21 cellular contexts compared by ENCODE assay signal in genomic region chr14:95275507-95275906, GRCh38.
"Had no signal": no experiment of that assay in that cellular context is flagged by ENCODE, and none has a peak within 500 bp of the region (broad histone marks: within the 10 kb centered on the region; RNA-seq: fewer than 3 reads in every experiment).

No MANE protein-coding gene starts in this region.

- DNase-seq: activated CD4-positive, alpha-beta T cell treated with anti-CD3 and anti-CD28 coated beads, Interleukin-2, amount 10 ng/mL, durations not matched to agents 7 days and 5 days; activated CD8-positive, alpha-beta memory T cell treated with anti-CD3 and anti-CD28 coated beads, Interleukin-2, amount 50 U/mL, for 4 hours; activated effector memory CD4-positive, alpha-beta T cell treated with Interleukin-2 at 50 U/mL for 16 hours; activated naive CD4-positive, alpha-beta T cell treated with anti-CD3 and anti-CD28 coated beads, Interleukin-2, amount 10 ng/mL, durations not matched to agents 7 days and 5 days; activated naive CD8-positive, alpha-beta T cell treated with anti-CD3 and anti-CD28 coated beads, Interleukin-2, amount 50 U/mL, for 24 hours; activated T-cell treated with anti-CD3 and anti-CD28 coated beads, Interleukin-2, amount 50 U/mL, for 4 hours; anterior cingulate cortex; caudate nucleus; kidney; left ventricle myocardium superior; mesenchymal stem cell; natural killer cell; right lobe of liver; stimulated activated CD4-positive, alpha-beta T cell treated with anti-CD3 and anti-CD28 coated beads, Interleukin-4, amount 100 ng/mL, for 24 hours; stimulated activated naive CD4-positive, alpha-beta T cell had no signal

- H3K79me2 ChIP-seq: parathyroid adenoma had no signal

- H3K9me3 ChIP-seq: neutrophil, right lobe of liver had no signal

- H2AFZ ChIP-seq: parathyroid adenoma had no signal

- H3K4me1 ChIP-seq: parathyroid adenoma, right lobe of liver had no signal

- H3K27me3 ChIP-seq: neutrophil, right lobe of liver had no signal

- ATAC-seq: activated naive CD8-positive, alpha-beta T cell treated with anti-CD3 and anti-CD28 coated beads, Interleukin-2, amount 50 U/mL, for 24 hours; activated T-cell treated with anti-CD3 and anti-CD28 coated beads, Interleukin-2, amount 50 U/mL, for 4 hours; left ventricle myocardium superior; natural killer cell; right lobe of liver had no signal

- H3K9ac ChIP-seq: parathyroid adenoma had no signal

- H3K4me2 ChIP-seq: smooth muscle cell had no signal

- FAIRE-seq: colon, frontal cortex, kidney, urothelium cell line had no signal

- H3K27ac ChIP-seq: neutrophil, parathyroid adenoma, right lobe of liver had no signal

- H3K4me3 ChIP-seq: right lobe of liver, smooth muscle cell had no signal

- H3K36me3 ChIP-seq: neutrophil, right lobe of liver had no signal
